In genomic region chr3:194686816-194687637, GRCh38 we compare ENCODE assay signal across 8 cellular contexts. TPM values are rescaled to one million over a fixed set of nuclear protein-coding genes. Genes with fewer than 3 reads are reported as not detected.
DNase-seq lines count a peak whose midpoint lies in the region; ATAC-seq and TF ChIP-seq lines count a peak whose summit lies in the region.

No MANE protein-coding gene starts in this region.

- peak overlapping the region; percentile 93 for H3K4me3 Mint-ChIP-seq in neural crest cell

- H3K27me3 Mint-ChIP-seq in neural crest cell (ENCODE audit: low read depth), result peaks cover 82% of the 10 kb centered on the region

- DNase-seq in Daoy (ENCODE audit: low read depth), result peak; percentile 50
- peak; percentile 60 to 63 for DNase-seq in activated T-cell treated with anti-CD3 and anti-CD28 coated beads, Interleukin-2, amount 50 U/mL, for 48 hours
- peak; percentile 57 to 78 for DNase-seq in foreskin fibroblast
- peak; percentile 50 for DNase-seq in neural crest cell (ENCODE audit: low read depth, low spot score)
- DNase-seq in NK-92 (lab: John Stamatoyannopoulos, UW; ENCODE audit: unreplicated experiment), result no peak
- no peak for DNase-seq in putamen (ENCODE audit: low spot score)

- peaks cover 36% of the 10 kb centered on the region for H3K27me3 ChIP-seq in HUES64 (ENCODE audit: insufficient read depth, low read length)

- TF ChIP-seq CTCF in foreskin fibroblast (IDR thresholded peaks at IDR 0.05; ENCODE audit: low read depth, low read length) (no peak), neural crest cell (conservative IDR thresholded peaks at IDR 0.05) (no peak)

- peaks cover 29% of the 10 kb centered on the region for H3K4me1 Mint-ChIP-seq in neural crest cell

- no peak overlapping the region for H3K27ac ChIP-seq in HUES64 (ENCODE audit: low read depth, low read length)

- H3K9me3 Mint-ChIP-seq in neural crest cell, result no peaks in the 10 kb centered on the region

- no peaks in the 10 kb centered on the region for H3K36me3 Mint-ChIP-seq in neural crest cell (ENCODE audit: low read depth)

- H3K36me3 ChIP-seq in HUES64 (ENCODE audit: insufficient read depth, low read length), result no peaks in the 10 kb centered on the region

- H3K27ac Mint-ChIP-seq in neural crest cell (ENCODE audit: unreplicated experiment), result peak overlapping the region; percentile 97

- H3K4me1 ChIP-seq in HUES64 (ENCODE audit: insufficient read depth, low read length), result peaks cover 16% of the 10 kb centered on the region

- H3K9ac ChIP-seq in HUES64 (ENCODE audit: low read depth, low read length), result 0 out of 2 replicates have a peak overlapping the region, but pooled peaks have one; percentile 0

- H3K4me3 ChIP-seq in HUES64 (ENCODE audit: low read length) (peak overlapping the region; percentile 73), foreskin fibroblast (ENCODE audit: low read depth in 1 of 2, low read length in 2 of 2) (peak overlapping the region; percentile 74 to 90)

- no peak for ATAC-seq in HG03457 (IDR thresholded peaks at IDR 0.05; ENCODE audit: unreplicated experiment)

- 2% methylated on average over 86 of the region's 86 CpGs for WGBS in HUES64

- H3K9me3 ChIP-seq in HUES64 (ENCODE audit: insufficient read depth, low read depth, low read length), result no peaks in the 10 kb centered on the region

RNA-seq across cellular contexts. Expression of gene FAM43A, which starts 1.3 kb away (rescaled TPM):
- 69.2 and 82.0 TPM in 2 replicates for total RNA-seq in Daoy (2014; rRNA removed; shearing (Covaris generic))
- 3.6 TPM for polyA plus RNA-seq in HUES64 (2013, experiment 1 of 2)
- 4.0 TPM for polyA plus RNA-seq in HUES64 (2013, experiment 2 of 2)
- 1.4 TPM in 2 replicates for total RNA-seq in neural crest cell

RNA-seq across cellular contexts. Expression of gene LSG1, which starts 15.0 kb away (rescaled TPM):
- total RNA-seq in Daoy (2014; rRNA removed; shearing (Covaris generic)), result 78.6 and 99.5 TPM in 2 replicates
- 43.6 TPM for polyA plus RNA-seq in HUES64 (2013, experiment 1 of 2)
- 32.9 TPM for polyA plus RNA-seq in HUES64 (2013, experiment 2 of 2)
- 45.0 and 45.5 TPM in 2 replicates for total RNA-seq in neural crest cell

RNA-seq across cellular contexts. Expression of gene TMEM44, which starts 53.8 kb away (rescaled TPM):
- total RNA-seq in Daoy (2014; rRNA removed; shearing (Covaris generic)), result 8.8 and 12.9 TPM in 2 replicates
- 10.2 TPM for polyA plus RNA-seq in HUES64 (2013, experiment 1 of 2)
- 11.7 TPM for polyA plus RNA-seq in HUES64 (2013, experiment 2 of 2)
- 37.3 and 43.8 TPM in 2 replicates for total RNA-seq in neural crest cell

Comparison
In these comparisons a context has a peak if more than half of its experiments do, and no peak if none do; other contexts are left out.
1. DNase-seq: peak in Daoy (single experiment), activated T-cell treated with anti-CD3 and anti-CD28 coated beads, Interleukin-2, amount 50 U/mL, for 48 hours (2 of 2), foreskin fibroblast (2 of 2) and neural crest cell (single experiment); none in NK-92 (single experiment) and putamen (single experiment).
2. RNA of gene FAM43A, which starts 1.3 kb away (total RNA-seq): 69.2 to 82.0 TPM in Daoy; 1.4 TPM in neural crest cell; every median in the first group is over 10 times any median in the second.